ENCODE assay signal across 9 cellular contexts in the genomic region with DNA sequence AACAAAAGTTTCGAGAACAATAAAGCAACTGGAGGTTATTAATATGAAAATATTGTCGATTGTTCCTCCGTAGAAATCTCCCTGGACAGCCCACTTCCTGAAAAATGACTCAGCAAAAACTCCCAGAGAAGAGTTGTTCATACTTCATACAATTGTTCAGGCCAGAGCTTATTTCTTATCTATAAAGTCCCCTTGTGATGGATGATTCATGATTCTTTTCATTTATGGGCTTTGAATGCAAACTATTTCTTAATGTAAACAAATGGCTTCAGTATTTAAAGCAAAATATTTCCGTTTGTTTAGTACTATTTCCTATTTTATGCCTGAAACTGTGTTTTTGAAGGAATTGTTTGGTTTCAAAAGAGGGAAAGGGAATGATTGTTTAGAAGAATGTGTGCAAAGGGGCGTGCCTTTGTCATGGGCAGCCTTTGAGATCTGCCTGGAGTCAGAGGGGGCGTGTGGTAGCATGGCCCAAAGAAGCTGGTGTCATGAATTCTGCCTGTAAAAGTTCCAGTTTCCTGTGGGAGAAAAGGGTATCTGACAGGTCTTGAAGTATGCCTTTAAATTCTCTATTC. TPM values are rescaled to one million over a fixed set of nuclear protein-coding genes. Genes with fewer than 3 reads are reported as not detected.
DNase-seq lines count a peak whose midpoint lies in the region; ATAC-seq, FAIRE-seq and TF ChIP-seq lines count a peak whose summit lies in the region.
"Had no signal": no experiment of that assay in that cellular context is flagged by ENCODE, and none has a peak within 500 bp of the region (broad histone marks: within the 10 kb centered on the region; RNA-seq: fewer than 3 reads in every experiment).

No MANE protein-coding gene starts in this region.

- H3K9me3 ChIP-seq in SJSA1 (replicated peaks) (no peaks in the 10 kb centered on the region), skeletal muscle tissue (ENCODE audit: control insufficient read depth in 3 of 3, low read length in 3 of 3) (no peaks in the 10 kb centered on the region), tibial artery (no peaks in the 10 kb centered on the region)

- DNase-seq in H54 (ENCODE audit: insufficient read length, low spot score) (peak; percentile 56), SJSA1 (ENCODE audit: low read depth in 1 of 2, low spot score in 2 of 2) (peak; percentile 86 to 95), fibroblast of villous mesenchyme (ENCODE audit: low read depth) (peak; percentile 89), cerebellum (ENCODE audit: low spot score) (no peak), tibial artery (no peak), activated T-cell treated with anti-CD3 and anti-CD28 coated beads for 4 hours (no peak)

- no peak overlapping the region for H3K4me3 ChIP-seq in SJSA1
- H3K4me3 ChIP-seq in fibroblast of villous mesenchyme (ENCODE audit: low read depth, low read length), result peak overlapping the region; percentile 32
- no peak overlapping the region for H3K4me3 ChIP-seq in skeletal muscle tissue (ENCODE audit: low read length in 3 of 3)
- no peak overlapping the region for H3K4me3 ChIP-seq in tibial artery
- H3K4me3 ChIP-seq: lung had no signal

- intact Hi-C loops in tibial artery (cut with DNase I; ENCODE audit: low total_unique reads), result no loop called here

- peak overlapping the region in 1 of 3 donors; percentile 9 for H3K9ac ChIP-seq in skeletal muscle tissue (ENCODE audit: low read depth in 1 of 3, low read length in 3 of 3)

- peaks cover 61% of the 10 kb centered on the region for H3K4me1 ChIP-seq in SJSA1 (replicated peaks)
- H3K4me1 ChIP-seq in skeletal muscle tissue (ENCODE audit: control insufficient read depth in 3 of 3, insufficient read depth in 3 of 3, low read length in 3 of 3), result peaks cover 0 to 4% (median 0%) of the 10 kb centered on the region in 3 donors
- peaks cover 0 to 8% (median 0%) of the 10 kb centered on the region in 4 donors for H3K4me1 ChIP-seq in tibial artery

- TF ChIP-seq CTCF in fibroblast of villous mesenchyme (IDR thresholded peaks at IDR 0.05; ENCODE audit: insufficient read depth, low read depth, low read length) (no peak), tibial artery (IDR thresholded peaks at IDR 0.05) (no peak)

- peak; percentile 94 for FAIRE-seq in H54 (lab: Jason Lieb, UNC)

- H3K36me3 ChIP-seq in SJSA1 (no peaks in the 10 kb centered on the region), skeletal muscle tissue (ENCODE audit: control insufficient read depth in 3 of 3, insufficient read depth in 3 of 3, low read length in 3 of 3) (no peaks in the 10 kb centered on the region), tibial artery (no peaks in the 10 kb centered on the region)

- H3K27ac ChIP-seq in SJSA1, result peak overlapping the region; percentile 96
- peak overlapping the region; percentile 21 for H3K27ac ChIP-seq in skeletal muscle tissue (ENCODE audit: low read depth, low read length)
- H3K27ac ChIP-seq in tibial artery, result peak overlapping the region in 1 of 2 donors; percentile 28

- H3K27me3 ChIP-seq in SJSA1 (replicated peaks) (no peaks in the 10 kb centered on the region), skeletal muscle tissue (ENCODE audit: control insufficient read depth in 3 of 3, insufficient read depth in 3 of 3, low read length in 3 of 3) (no peaks in the 10 kb centered on the region), tibial artery (no peaks in the 10 kb centered on the region)

- no peak for TF ChIP-seq POLR2A in H54 (IDR thresholded peaks at IDR 0.05; ENCODE audit: low read depth, low read length)

- ATAC-seq in HG03460 (IDR thresholded peaks at IDR 0.05; ENCODE audit: unreplicated experiment), result no peak

RNA-seq across cellular contexts. Expression of a gene that starts 26.2 kb away (rescaled TPM):
- 10.5 and 18.6 TPM in 2 replicates for total RNA-seq in SJSA1 (2014; rRNA removed; shearing (Covaris generic))
- total RNA-seq in fibroblast of villous mesenchyme (4.5 and 7.8 TPM in 2 replicates), skeletal muscle tissue (54.8 TPM), cerebellum (45.2 TPM)

Comparison
In these comparisons a context has a peak if more than half of its experiments do, and no peak if none do; other contexts are left out.
1. DNase-seq: peak in H54 (single experiment), SJSA1 (2 of 2) and fibroblast of villous mesenchyme (single experiment); none in cerebellum (single experiment), tibial artery (0 of 2) and activated T-cell treated with anti-CD3 and anti-CD28 coated beads for 4 hours (single experiment).